31 cellular contexts compared by ENCODE assay signal in genomic region chr15:78673476-78673875, GRCh38. TPM values are rescaled to one million over a fixed set of nuclear protein-coding genes. Genes with fewer than 3 reads are reported as not detected.
"Had no signal": no experiment of that assay in that cellular context is flagged by ENCODE, and none has a peak within 500 bp of the region (broad histone marks: within the 10 kb centered on the region; RNA-seq: fewer than 3 reads in every experiment).

No MANE protein-coding gene starts in this region.

- DNase-seq: activated CD4-positive, alpha-beta T cell treated with anti-CD3 and anti-CD28 coated beads, Interleukin-2, amount 50 U/mL, for 1 hour; activated CD8-positive, alpha-beta T cell treated with anti-CD3 and anti-CD28 coated beads for 36 hours; activated naive CD4-positive, alpha-beta T cell; activated T-cell treated with anti-CD3 and anti-CD28 coated beads, Interleukin-2, amount 50 U/mL, for 72 hours; anterior cingulate cortex; dorsolateral prefrontal cortex; effector memory CD4-positive, alpha-beta T cell; erythroblast; gastrocnemius medialis; left cardiac atrium; naive B cell; ovary; small intestine; stimulated activated naive CD4-positive, alpha-beta T cell; SW 1271; T1000; tibial artery; upper lobe of right lung had no signal

- H3K27ac ChIP-seq: cardiac muscle cell, coronary artery, gastrocnemius medialis, hepatocyte, neural progenitor cell, ovary, prostate gland, suprapubic skin, tibial artery, upper lobe of right lung had no signal

- H3K36me3 ChIP-seq: cardiac muscle cell, gastrocnemius medialis, neural progenitor cell, ovary, prostate gland, suprapubic skin, tibial artery, upper lobe of right lung had no signal

- H3K27me3 Mint-ChIP-seq: activated CD8-positive, alpha-beta T cell treated with anti-CD3 and anti-CD28 coated beads for 36 hours; activated naive CD8-positive, alpha-beta T cell had no signal

- H3K9me3 Mint-ChIP-seq: activated CD8-positive, alpha-beta T cell treated with anti-CD3 and anti-CD28 coated beads for 36 hours; activated T-cell treated with anti-CD3 and anti-CD28 coated beads, Interleukin-2, amount 50 U/mL, for 72 hours; mesothelial cell of epicardium; naive B cell; T-helper 1 cell treated with Interleukin-12 subunit alpha and Interleukin-12 subunit beta and Interleukin-4 antibody, amounts not matched to agents 30 μg/mL and 1 μg/mL, for 36 hours; WTC11 had no signal

- H3K4me1 ChIP-seq: prostate gland, tibial artery had no signal

- H3K9me3 ChIP-seq: gastrocnemius medialis, ovary, prostate gland, suprapubic skin, tibial artery, upper lobe of right lung had no signal

- H3K9ac ChIP-seq: neural progenitor cell had no signal

- H3K27me3 ChIP-seq: cardiac muscle cell, dorsolateral prefrontal cortex, gastrocnemius medialis, hepatocyte, ovary, suprapubic skin, tibial artery, upper lobe of right lung had no signal

- H2AFZ ChIP-seq: hepatocyte, neural progenitor cell had no signal

- ATAC-seq: activated CD8-positive, alpha-beta T cell treated with anti-CD3 and anti-CD28 coated beads for 36 hours; activated T-cell treated with anti-CD3 and anti-CD28 coated beads, Interleukin-2, amount 50 U/mL, for 72 hours; gastrocnemius medialis; sciatic nerve; upper lobe of right lung; WTC11 had no signal

- H3K36me3 Mint-ChIP-seq: activated naive CD8-positive, alpha-beta T cell; mesothelial cell of epicardium; naive B cell; neural progenitor cell; WTC11 had no signal

- H3K4me3 Mint-ChIP-seq: activated CD8-positive, alpha-beta T cell treated with anti-CD3 and anti-CD28 coated beads for 36 hours; activated naive CD8-positive, alpha-beta T cell; activated T-cell treated with anti-CD3 and anti-CD28 coated beads, Interleukin-2, amount 50 U/mL, for 72 hours; mesothelial cell of epicardium; naive B cell; T-helper 1 cell treated with Interleukin-12 subunit alpha and Interleukin-12 subunit beta and Interleukin-4 antibody, amounts not matched to agents 30 μg/mL and 1 μg/mL, for 36 hours; WTC11 had no signal

- H3K4me3 ChIP-seq: cardiac muscle cell, coronary artery, dorsolateral prefrontal cortex, gastrocnemius medialis, hepatocyte, neural progenitor cell, ovary, prostate gland, suprapubic skin, tibial artery, upper lobe of right lung had no signal

- H3K27ac Mint-ChIP-seq: activated CD8-positive, alpha-beta T cell treated with anti-CD3 and anti-CD28 coated beads for 36 hours; activated naive CD8-positive, alpha-beta T cell; activated T-cell treated with anti-CD3 and anti-CD28 coated beads, Interleukin-2, amount 50 U/mL, for 72 hours; T-helper 1 cell treated with Interleukin-12 subunit alpha and Interleukin-12 subunit beta and Interleukin-4 antibody, amounts not matched to agents 30 μg/mL and 1 μg/mL, for 36 hours had no signal

RNA-seq across cellular contexts. Expression of gene CHRNB4, which starts 32.5 kb away (rescaled TPM):
- total RNA-seq: activated CD8-positive, alpha-beta T cell treated with anti-CD3 and anti-CD28 coated beads for 36 hours; activated T-cell treated with anti-CD3 and anti-CD28 coated beads, Interleukin-2, amount 50 U/mL, for 72 hours; gastrocnemius medialis; hepatocyte; liver; sciatic nerve; upper lobe of right lung had no signal
- polyA plus RNA-seq: cardiac muscle cell, liver had no signal

RNA-seq across cellular contexts. Expression of gene CHRNA3, which starts 52.7 kb away (rescaled TPM):
- total RNA-seq: activated CD8-positive, alpha-beta T cell treated with anti-CD3 and anti-CD28 coated beads for 36 hours; activated T-cell treated with anti-CD3 and anti-CD28 coated beads, Interleukin-2, amount 50 U/mL, for 72 hours; liver; ovary; sciatic nerve; upper lobe of right lung had no signal
- polyA plus RNA-seq: keratinocyte, liver had no signal
